Comparison of ENCODE assay signal across 17 cellular contexts in genomic region chr6:41080623-41081022, GRCh38. TPM values are rescaled to one million over a fixed set of nuclear protein-coding genes. Genes with fewer than 3 reads are reported as not detected.
DNase-seq lines count a peak whose midpoint lies in the region; ATAC-seq and TF ChIP-seq lines count a peak whose summit lies in the region.
"Had no signal": no experiment of that assay in that cellular context is flagged by ENCODE, and none has a peak within 500 bp of the region (broad histone marks: within the 10 kb centered on the region; RNA-seq: fewer than 3 reads in every experiment).

No MANE protein-coding gene starts in this region.

- peak; percentile 18 for DNase-seq in activated gamma-delta T cell treated with Interleukin-2 at 50 U/mL for 16 hours
- DNase-seq in activated gamma-delta T cell (lab: John Stamatoyannopoulos, UW) = no peak
- peak in 1 of 3 donors; percentile 10 for DNase-seq in T-helper 17 cell
- no peak for DNase-seq in central memory CD8-positive, alpha-beta T cell (ENCODE audit: low spot score in 2 of 2)
- DNase-seq in NAMALWA (ENCODE audit: low spot score) = no peak
- no peak for DNase-seq in cerebellar cortex (ENCODE audit: low spot score)
- DNase-seq: ACHN, body of pancreas, hypothalamus, NCI-H1694, pancreas, SJCRH30 had no signal

- peak overlapping the region; percentile 94 for H3K27ac Mint-ChIP-seq in T-helper 17 cell
- H3K27ac Mint-ChIP-seq in central memory CD8-positive, alpha-beta T cell (ENCODE audit: low read depth) = peak overlapping the region; percentile 6
- peak overlapping the region; percentile 65 for H3K27ac Mint-ChIP-seq in stimulated activated memory B cell treated with anti-CD40 and anti-IgM and Interleukin-4, amounts not matched to agents 10 μg/mL and 1 μg/mL and 100 μg/mL, for 72 hours

- H3K27me3 Mint-ChIP-seq in T-helper 17 cell = no peaks in the 10 kb centered on the region
- H3K27me3 Mint-ChIP-seq in central memory CD8-positive, alpha-beta T cell = no peaks in the 10 kb centered on the region
- H3K27me3 Mint-ChIP-seq in stimulated activated memory B cell treated with anti-CD40 and anti-IgM and Interleukin-4, amounts not matched to agents 10 μg/mL and 1 μg/mL and 100 μg/mL, for 72 hours = no peaks in the 10 kb centered on the region

- no peaks in the 10 kb centered on the region for H3K9me3 ChIP-seq in T-helper 17 cell (ENCODE audit: control insufficient read depth, low read length, poor library complexity, severe bottlenecking)
- H3K9me3 ChIP-seq: body of pancreas, pancreas, SJCRH30 had no signal

- H3K4me3 Mint-ChIP-seq in T-helper 17 cell = peak overlapping the region; percentile 80
- H3K4me3 Mint-ChIP-seq in central memory CD8-positive, alpha-beta T cell = peak overlapping the region; percentile 58
- H3K4me3 Mint-ChIP-seq in stimulated activated memory B cell treated with anti-CD40 and anti-IgM and Interleukin-4, amounts not matched to agents 10 μg/mL and 1 μg/mL and 100 μg/mL, for 72 hours = peak overlapping the region; percentile 13

- H3K9me3 Mint-ChIP-seq in central memory CD8-positive, alpha-beta T cell = no peaks in the 10 kb centered on the region
- H3K9me3 Mint-ChIP-seq in stimulated activated memory B cell treated with anti-CD40 and anti-IgM and Interleukin-4, amounts not matched to agents 10 μg/mL and 1 μg/mL and 100 μg/mL, for 72 hours = no peaks in the 10 kb centered on the region

- H3K4me1 Mint-ChIP-seq in T-helper 17 cell = peaks cover 32% of the 10 kb centered on the region
- H3K4me1 Mint-ChIP-seq in central memory CD8-positive, alpha-beta T cell = peaks cover 50% of the 10 kb centered on the region
- H3K4me1 Mint-ChIP-seq in stimulated activated memory B cell treated with anti-CD40 and anti-IgM and Interleukin-4, amounts not matched to agents 10 μg/mL and 1 μg/mL and 100 μg/mL, for 72 hours = peaks cover 43% of the 10 kb centered on the region

- H3K36me3 Mint-ChIP-seq in T-helper 17 cell (ENCODE audit: low read depth) = peaks cover 4% of the 10 kb centered on the region
- H3K36me3 Mint-ChIP-seq in central memory CD8-positive, alpha-beta T cell (ENCODE audit: insufficient read depth) = peaks cover 35% of the 10 kb centered on the region
- H3K36me3 Mint-ChIP-seq in stimulated activated memory B cell treated with anti-CD40 and anti-IgM and Interleukin-4, amounts not matched to agents 10 μg/mL and 1 μg/mL and 100 μg/mL, for 72 hours = peaks cover 56% of the 10 kb centered on the region

- ATAC-seq in T-helper 17 cell (peak; percentile 91), SK-N-SH treated with all-trans-retinoic acid at 6 μM for 48 hours (no peak)
- ATAC-seq in central memory CD8-positive, alpha-beta T cell (replicated peaks; ENCODE audit: extremely low read depth, poor library complexity, severe bottlenecking) = peak; percentile 71
- ATAC-seq in stimulated activated memory B cell treated with anti-CD40 and anti-IgM and Interleukin-4, amounts not matched to agents 10 μg/mL and 1 μg/mL and 100 μg/mL, for 72 hours = no peak
- ATAC-seq: body of pancreas, pancreas had no signal

TF ChIP-seq in SK-N-SH treated with all-trans-retinoic acid at 6 μM for 48 hours, 23 proteins besides CTCF, POLR2A, EP300 and RAD21 (continues in another document):
- TF ChIP-seq CSRNP3 (CRISPR knock-in tag; IDR thresholded peaks at IDR 0.05) (no peak), PPARA (CRISPR knock-in tag; IDR thresholded peaks at IDR 0.05; ENCODE audit: borderline replicate concordance) (no peak), ZFP3 (CRISPR knock-in tag; IDR thresholded peaks at IDR 0.05) (no peak), PATZ1 (CRISPR knock-in tag; IDR thresholded peaks at IDR 0.05; ENCODE audit: borderline replicate concordance) (no peak), SNAI2 (CRISPR knock-in tag; IDR thresholded peaks at IDR 0.05) (no peak), TCF4 (CRISPR knock-in tag; IDR thresholded peaks at IDR 0.05; ENCODE audit: borderline replicate concordance) (no peak), POU6F1 (CRISPR knock-in tag; IDR thresholded peaks at IDR 0.05; ENCODE audit: borderline replicate concordance, low read depth) (no peak), GLIS3 (CRISPR knock-in tag; IDR thresholded peaks at IDR 0.05) (no peak), ZC3H10 (CRISPR knock-in tag; IDR thresholded peaks at IDR 0.05) (no peak), CREB5 (CRISPR knock-in tag; IDR thresholded peaks at IDR 0.05; ENCODE audit: low read depth) (no peak), ARNTL (CRISPR knock-in tag; IDR thresholded peaks at IDR 0.05; ENCODE audit: borderline replicate concordance, low read depth) (no peak), ZNF70 (CRISPR knock-in tag; IDR thresholded peaks at IDR 0.05) (no peak), BACH2 (CRISPR knock-in tag; IDR thresholded peaks at IDR 0.05; ENCODE audit: borderline replicate concordance) (no peak), ZNF565 (CRISPR knock-in tag; conservative IDR thresholded peaks at IDR 0.05; ENCODE audit: low read depth) (no peak)

RNA-seq across cellular contexts. Expression of gene NFYA, which starts 7.8 kb away (rescaled TPM):
- total RNA-seq in T-helper 17 cell = 10 to 100 TPM; 28.2 to 31.8 TPM

RNA-seq across cellular contexts. Expression of gene OARD1, which starts 8.5 kb away (rescaled TPM):
- 10 to 100 TPM; 28.5 to 29.2 TPM for total RNA-seq in T-helper 17 cell

RNA-seq across cellular contexts. Expression of gene APOBEC2, which starts 27.6 kb away (rescaled TPM):
- total RNA-seq in T-helper 17 cell = not detected
- total RNA-seq: mononuclear cell, NCI-H460, temporal lobe had no signal

RNA-seq across cellular contexts. Expression of gene TSPO2, which starts 38.4 kb away (rescaled TPM):
- total RNA-seq in T-helper 17 cell = not detected
- total RNA-seq: body of pancreas, mononuclear cell, NCI-H460, SJCRH30, temporal lobe had no signal

RNA-seq across cellular contexts. Expression of gene UNC5CL, which starts 41.6 kb away (rescaled TPM):
- total RNA-seq in T-helper 17 cell = 1 to 10 TPM; 4.2 to 4.9 TPM

Comparison
In these comparisons a context has a peak if more than half of its experiments do, and no peak if none do; other contexts are left out.
1. ATAC-seq: peak in T-helper 17 cell (single experiment) and central memory CD8-positive, alpha-beta T cell (single experiment); none in stimulated activated memory B cell treated with anti-CD40 and anti-IgM and Interleukin-4, amounts not matched to agents 10 μg/mL and 1 μg/mL and 100 μg/mL, for 72 hours (single experiment) and SK-N-SH treated with all-trans-retinoic acid at 6 μM for 48 hours (single experiment).
2. H3K27ac Mint-ChIP-seq: peak in every context shown above with its lines; median percentile 94 in T-helper 17 cell; 65 in stimulated activated memory B cell treated with anti-CD40 and anti-IgM and Interleukin-4, amounts not matched to agents 10 μg/mL and 1 μg/mL and 100 μg/mL, for 72 hours; 6 in central memory CD8-positive, alpha-beta T cell.
3. H3K4me3 Mint-ChIP-seq: peak in every context shown above with its lines; median percentile 80 in T-helper 17 cell; 58 in central memory CD8-positive, alpha-beta T cell; 13 in stimulated activated memory B cell treated with anti-CD40 and anti-IgM and Interleukin-4, amounts not matched to agents 10 μg/mL and 1 μg/mL and 100 μg/mL, for 72 hours.